18 cellular contexts compared by ENCODE assay signal in the genomic region with DNA sequence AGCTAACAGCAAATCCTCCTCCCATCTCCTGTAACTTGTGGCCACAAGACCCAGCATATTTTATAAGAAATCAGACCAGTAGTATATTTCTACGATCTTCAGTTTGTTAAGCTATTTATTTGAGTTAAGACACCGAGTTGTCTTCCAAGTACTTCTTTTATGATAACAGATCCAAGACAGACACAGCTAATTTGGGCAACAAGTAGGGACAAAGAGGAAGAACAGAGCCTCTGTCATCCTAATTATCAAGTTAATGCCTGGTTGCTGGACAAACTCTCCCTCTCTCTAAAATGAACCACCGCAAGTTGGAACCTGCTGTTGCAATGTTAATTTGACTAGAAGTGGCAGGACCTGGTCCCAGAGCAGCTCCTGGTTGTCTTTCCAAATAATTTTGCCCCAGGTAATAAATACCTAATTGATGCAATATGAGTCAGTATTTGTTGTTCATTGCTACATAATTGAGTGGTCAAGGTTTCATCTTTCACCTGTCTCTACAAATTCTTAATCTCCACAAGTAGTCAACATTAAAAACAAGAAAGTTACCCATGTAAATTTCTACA.
"Had no signal": no experiment of that assay in that cellular context is flagged by ENCODE, and none has a peak within 500 bp of the region (broad histone marks: within the 10 kb centered on the region; RNA-seq: fewer than 3 reads in every experiment).

No MANE protein-coding gene starts in this region.

- H3K4me3 ChIP-seq: body of pancreas, coronary artery, gastrocnemius medialis, heart right ventricle, lower lobe of right lung, ovary, uterus had no signal

- H3K4me1 Mint-ChIP-seq: activated naive CD8-positive, alpha-beta T cell treated with anti-CD3 and anti-CD28 coated beads for 36 hours; central memory CD8-positive, alpha-beta T cell; stimulated activated memory B cell treated with anti-CD40 and anti-IgM and Interleukin-4, amounts not matched to agents 10 μg/mL and 1 μg/mL and 100 μg/mL, for 72 hours had no signal

- H3K27me3 ChIP-seq: body of pancreas, gastrocnemius medialis, heart right ventricle, ovary, uterus had no signal

- DNase-seq: activated CD4-positive, alpha-beta T cell treated with anti-CD3 and anti-CD28 coated beads, Interleukin-2, amount 50 U/mL, for 1 hour; activated naive CD8-positive, alpha-beta T cell treated with anti-CD3 and anti-CD28 coated beads for 36 hours; amygdala; body of pancreas; effector memory CD4-positive, alpha-beta T cell; gastrocnemius medialis; heart right ventricle; left colon; lower lobe of right lung; midbrain; ovary; stimulated activated CD4-positive, alpha-beta T cell treated with anti-CD3 and anti-CD28 coated beads, Interleukin-2, amount 100 ng/mL, for 48 hours; uterus had no signal

- ATAC-seq: activated CD4-positive, CD25-positive, alpha-beta regulatory T cell treated with anti-CD3 and anti-CD28 coated beads, Interleukin-2, amount 50 U/mL, for 24 hours; body of pancreas; gastrocnemius medialis; left colon; lower lobe of right lung; stimulated activated memory B cell treated with anti-CD40 and anti-IgM and Interleukin-4, amounts not matched to agents 10 μg/mL and 1 μg/mL and 100 μg/mL, for 72 hours had no signal

- H3K4me3 Mint-ChIP-seq: activated naive CD8-positive, alpha-beta T cell treated with anti-CD3 and anti-CD28 coated beads for 36 hours; activated T-helper 1 cell treated with anti-CD3 and anti-CD28 coated beads, Interleukin-12 subunit alpha, Interleukin-12 subunit beta, Interleukin-2, Interleukin-4 antibody, amounts not matched to agents 30 ng/mL and 10 ng/mL and 1 ng/mL, durations not matched to agents 14 hours and 24 hours and 36 hours; central memory CD8-positive, alpha-beta T cell; stimulated activated memory B cell treated with anti-CD40 and anti-IgM and Interleukin-4, amounts not matched to agents 10 μg/mL and 1 μg/mL and 100 μg/mL, for 72 hours had no signal

- H3K4me1 ChIP-seq: body of pancreas, gastrocnemius medialis, lower lobe of right lung, uterus had no signal

- H3K27ac ChIP-seq: body of pancreas, coronary artery, gastrocnemius medialis, heart right ventricle, lower lobe of right lung, ovary had no signal

- H3K36me3 Mint-ChIP-seq: activated naive CD8-positive, alpha-beta T cell treated with anti-CD3 and anti-CD28 coated beads for 36 hours; stimulated activated memory B cell treated with anti-CD40 and anti-IgM and Interleukin-4, amounts not matched to agents 10 μg/mL and 1 μg/mL and 100 μg/mL, for 72 hours had no signal

- H3K27me3 Mint-ChIP-seq: activated naive CD8-positive, alpha-beta T cell treated with anti-CD3 and anti-CD28 coated beads for 36 hours; central memory CD8-positive, alpha-beta T cell; stimulated activated memory B cell treated with anti-CD40 and anti-IgM and Interleukin-4, amounts not matched to agents 10 μg/mL and 1 μg/mL and 100 μg/mL, for 72 hours had no signal

- H3K27ac Mint-ChIP-seq: activated naive CD8-positive, alpha-beta T cell treated with anti-CD3 and anti-CD28 coated beads for 36 hours; activated T-helper 1 cell treated with anti-CD3 and anti-CD28 coated beads, Interleukin-12 subunit alpha, Interleukin-12 subunit beta, Interleukin-2, Interleukin-4 antibody, amounts not matched to agents 30 ng/mL and 10 ng/mL and 1 ng/mL, durations not matched to agents 14 hours and 24 hours and 36 hours; stimulated activated memory B cell treated with anti-CD40 and anti-IgM and Interleukin-4, amounts not matched to agents 10 μg/mL and 1 μg/mL and 100 μg/mL, for 72 hours had no signal

- H3K9me3 Mint-ChIP-seq: activated naive CD8-positive, alpha-beta T cell treated with anti-CD3 and anti-CD28 coated beads for 36 hours; activated T-helper 1 cell treated with anti-CD3 and anti-CD28 coated beads, Interleukin-12 subunit alpha, Interleukin-12 subunit beta, Interleukin-2, Interleukin-4 antibody, amounts not matched to agents 30 ng/mL and 10 ng/mL and 1 ng/mL, durations not matched to agents 14 hours and 24 hours and 36 hours; stimulated activated memory B cell treated with anti-CD40 and anti-IgM and Interleukin-4, amounts not matched to agents 10 μg/mL and 1 μg/mL and 100 μg/mL, for 72 hours had no signal

- H3K9me3 ChIP-seq: body of pancreas, gastrocnemius medialis, heart right ventricle, lower lobe of right lung, ovary, uterus had no signal

- H3K36me3 ChIP-seq: gastrocnemius medialis, heart right ventricle, lower lobe of right lung, ovary, uterus had no signal
